ENCODE assay signal across 5 cellular contexts in the genomic region with DNA sequence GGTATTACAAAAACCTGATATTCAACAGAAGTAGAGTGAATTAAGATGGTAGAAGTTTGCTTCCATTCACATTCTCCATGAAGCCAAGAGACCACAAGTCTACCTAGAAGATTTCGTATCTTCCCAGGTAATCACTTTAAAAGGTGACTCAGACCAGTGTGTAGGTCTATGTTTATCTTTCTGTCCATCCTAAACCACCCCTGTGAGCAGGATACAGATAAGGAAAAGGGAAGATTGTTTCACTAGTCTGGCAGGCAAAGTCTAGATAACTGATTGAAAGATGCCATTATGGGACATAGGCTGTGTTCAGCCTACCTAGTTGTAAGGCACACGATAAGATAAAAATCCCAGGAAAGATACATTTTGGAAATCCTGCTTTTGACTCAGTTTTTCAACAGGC.
"Had no signal": no experiment of that assay in that cellular context is flagged by ENCODE, and none has a peak within 500 bp of the region (broad histone marks: within the 10 kb centered on the region; RNA-seq: fewer than 3 reads in every experiment).

No MANE protein-coding gene starts in this region.

- DNase-seq: H9, HCEC 1CT, IMR-90, KBM-7 had no signal

- H3K4me2 ChIP-seq: GM23338 had no signal

- H2AFZ ChIP-seq: GM23338 had no signal

- ATAC-seq: GM23338 had no signal

- H3K4me3 ChIP-seq: GM23338 had no signal
